In the genomic region with DNA sequence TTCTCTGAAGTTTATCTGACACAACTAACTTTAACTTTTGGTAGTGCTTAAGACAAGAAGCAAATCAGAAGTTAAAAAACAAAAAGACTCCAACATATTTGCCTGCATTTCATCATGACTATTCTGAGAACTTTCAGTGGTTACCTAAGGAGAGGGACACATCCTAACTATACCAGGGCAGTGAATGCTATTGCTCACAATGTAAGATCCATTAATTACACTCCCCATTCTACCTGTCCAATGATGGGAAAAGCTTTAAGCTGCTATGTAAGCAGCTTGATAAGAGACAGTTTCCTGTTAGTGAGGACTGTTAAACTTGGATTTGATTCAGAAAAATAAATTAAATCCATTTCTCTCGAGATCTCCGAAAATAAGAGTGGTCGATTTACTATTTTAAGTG, we compare ENCODE assay signal across 13 cellular contexts.
A peak's percentile ranks its signal among the peaks of the same experiment; 100 is the strongest.
DNase-seq lines count a peak whose midpoint lies in the region; ATAC-seq lines count a peak whose summit lies in the region.
"Had no signal": no experiment of that assay in that cellular context is flagged by ENCODE, and none has a peak within 500 bp of the region (broad histone marks: within the 10 kb centered on the region; RNA-seq: fewer than 3 reads in every experiment).

No MANE protein-coding gene starts in this region.

- H3K4me3 Mint-ChIP-seq in T-helper 2 cell treated with Interferon-gamma antibody and Interleukin-4, amounts not matched to agents 5 μg/mL and 100 μg/mL, for 36 hours, result no peak overlapping the region
- H3K4me3 Mint-ChIP-seq: stimulated activated naive CD8-positive, alpha-beta T cell treated with anti-CD3 and anti-CD28 coated beads, Interleukin-15, Interleukin-2, amounts not matched to agents 100 ng/mL and 50 ng/mL, for 24 hours had no signal

- H3K4me1 Mint-ChIP-seq in T-helper 2 cell treated with Interferon-gamma antibody and Interleukin-4, amounts not matched to agents 5 μg/mL and 100 μg/mL, for 36 hours (ENCODE audit: low read depth), result peaks cover 2% of the 10 kb centered on the region

- no peaks in the 10 kb centered on the region for H3K36me3 Mint-ChIP-seq in T-helper 2 cell treated with Interferon-gamma antibody and Interleukin-4, amounts not matched to agents 5 μg/mL and 100 μg/mL, for 36 hours (ENCODE audit: low read depth)

- H3K9me3 Mint-ChIP-seq in T-helper 2 cell treated with Interferon-gamma antibody and Interleukin-4, amounts not matched to agents 5 μg/mL and 100 μg/mL, for 36 hours, result no peaks in the 10 kb centered on the region

- DNase-seq in NOMO-1 treated with dmso at 0.1 percent for 144 hours (lab: John Stamatoyannopoulos, UW; ENCODE audit: unreplicated experiment) (no peak), SW 1271 (lab: John Stamatoyannopoulos, UW) (no peak)
- no peak for DNase-seq in T-helper 2 cell treated with Interferon-gamma antibody and Interleukin-4, amounts not matched to agents 5 μg/mL and 100 μg/mL, for 36 hours (ENCODE audit: low spot score)
- DNase-seq: activated CD8-positive, alpha-beta memory T cell treated with anti-CD3 and anti-CD28 coated beads, Interleukin-2, amount 50 U/mL, for 48 hours; DND-41; NCI-H1436 treated with DMSO at 0.1 percent for 48 hours; right lobe of liver had no signal

- peak; percentile 30 for ATAC-seq in GM18517 (IDR thresholded peaks at IDR 0.05; ENCODE audit: unreplicated experiment)
- peak; percentile 37 for ATAC-seq in GM19467 (IDR thresholded peaks at IDR 0.05; ENCODE audit: unreplicated experiment)
- peak; percentile 20 for ATAC-seq in HG02938 (IDR thresholded peaks at IDR 0.05; ENCODE audit: unreplicated experiment)
- peak; percentile 18 for ATAC-seq in HG03469 (IDR thresholded peaks at IDR 0.05; ENCODE audit: unreplicated experiment)
- ATAC-seq in GM18873 (IDR thresholded peaks at IDR 0.05; ENCODE audit: low FRiP score, unreplicated experiment), result no peak
- ATAC-seq: right lobe of liver had no signal

- no peak overlapping the region for H3K27ac Mint-ChIP-seq in T-helper 2 cell treated with Interferon-gamma antibody and Interleukin-4, amounts not matched to agents 5 μg/mL and 100 μg/mL, for 36 hours
- H3K27ac Mint-ChIP-seq: stimulated activated naive CD8-positive, alpha-beta T cell treated with anti-CD3 and anti-CD28 coated beads, Interleukin-15, Interleukin-2, amounts not matched to agents 100 ng/mL and 50 ng/mL, for 24 hours had no signal

- H3K27me3 Mint-ChIP-seq in T-helper 2 cell treated with Interferon-gamma antibody and Interleukin-4, amounts not matched to agents 5 μg/mL and 100 μg/mL, for 36 hours (ENCODE audit: low read depth), result no peaks in the 10 kb centered on the region
- H3K27me3 Mint-ChIP-seq: stimulated activated naive CD8-positive, alpha-beta T cell treated with anti-CD3 and anti-CD28 coated beads, Interleukin-15, Interleukin-2, amounts not matched to agents 100 ng/mL and 50 ng/mL, for 24 hours had no signal
